Comparison of ENCODE assay signal across 6 cellular contexts in genomic region chr6:169702640-169703246, GRCh38. TPM values are rescaled to one million over a fixed set of nuclear protein-coding genes. Genes with fewer than 3 reads are reported as not detected.
DNase-seq lines count a peak whose midpoint lies in the region; TF ChIP-seq lines count a peak whose summit lies in the region.

No MANE protein-coding gene starts in this region.

- DNase-seq in NCI-H345 (lab: John Stamatoyannopoulos, UW) (peak; percentile 47), NCI-H345 treated with DMSO at 0.1 percent for 48 hours (lab: John Stamatoyannopoulos, UW; ENCODE audit: unreplicated experiment) (no peak), mesothelial cell of epicardium (ENCODE audit: low spot score in 2 of 2, unreplicated experiment in 2 of 2) (no peak), GOT3 (lab: John Stamatoyannopoulos, UW) (no peak)

- H3K9me3 Mint-ChIP-seq in activated naive CD4-positive, alpha-beta T cell treated with anti-CD3 and anti-CD28 coated beads, Interleukin-2, amount 50 U/mL, for 24 hours, result no peaks in the 10 kb centered on the region
- no peaks in the 10 kb centered on the region for H3K9me3 Mint-ChIP-seq in mesothelial cell of epicardium

- TF ChIP-seq EP300 in Ishikawa (IDR thresholded peaks at IDR 0.05; ENCODE audit: borderline replicate concordance), result no peak

- TF ChIP-seq RAD21 in Ishikawa (IDR thresholded peaks at IDR 0.05; ENCODE audit: low read depth), result no peak

- H3K4me3 Mint-ChIP-seq in activated naive CD4-positive, alpha-beta T cell treated with anti-CD3 and anti-CD28 coated beads, Interleukin-2, amount 50 U/mL, for 24 hours, result peak overlapping the region; percentile 92
- peak overlapping the region; percentile 79 for H3K4me3 Mint-ChIP-seq in mesothelial cell of epicardium

- TF ChIP-seq CTCF in mesothelial cell of epicardium (IDR thresholded peaks at IDR 0.05; ENCODE audit: unreplicated experiment), result no peak

- no peaks in the 10 kb centered on the region for H3K27me3 Mint-ChIP-seq in activated naive CD4-positive, alpha-beta T cell treated with anti-CD3 and anti-CD28 coated beads, Interleukin-2, amount 50 U/mL, for 24 hours
- no peaks in the 10 kb centered on the region for H3K27me3 Mint-ChIP-seq in mesothelial cell of epicardium (ENCODE audit: low read depth)

- H3K4me1 Mint-ChIP-seq in activated naive CD4-positive, alpha-beta T cell treated with anti-CD3 and anti-CD28 coated beads, Interleukin-2, amount 50 U/mL, for 24 hours, result peaks cover 59% of the 10 kb centered on the region
- peaks cover 37% of the 10 kb centered on the region for H3K4me1 Mint-ChIP-seq in mesothelial cell of epicardium

- peak overlapping the region; percentile 88 for H3K27ac Mint-ChIP-seq in activated naive CD4-positive, alpha-beta T cell treated with anti-CD3 and anti-CD28 coated beads, Interleukin-2, amount 50 U/mL, for 24 hours
- peak overlapping the region; percentile 81 for H3K27ac Mint-ChIP-seq in mesothelial cell of epicardium

- H3K36me3 Mint-ChIP-seq in activated naive CD4-positive, alpha-beta T cell treated with anti-CD3 and anti-CD28 coated beads, Interleukin-2, amount 50 U/mL, for 24 hours, result peaks cover 13% of the 10 kb centered on the region
- peaks cover 8% of the 10 kb centered on the region for H3K36me3 Mint-ChIP-seq in mesothelial cell of epicardium

TF ChIP-seq in Ishikawa, 13 proteins besides CTCF, POLR2A, EP300 and RAD21:
- peak; percentile 69; the same call in 1 of the 2 replicates for TF ChIP-seq MAX (IDR thresholded peaks at IDR 0.05)
- no peak for TF ChIP-seq EGR1 (IDR thresholded peaks at IDR 0.05)
- no peak for TF ChIP-seq REST (IDR thresholded peaks at IDR 0.05; ENCODE audit: low read depth)
- no peak for TF ChIP-seq FOXM1 (IDR thresholded peaks at IDR 0.05; ENCODE audit: borderline replicate concordance, low read depth)

RNA-seq across cellular contexts. Expression of gene C6orf120, which starts 0.8 kb away (rescaled TPM):
- 35.5 to 36.6 TPM (median 35.8 TPM) in 3 replicates for total RNA-seq in mesothelial cell of epicardium

RNA-seq across cellular contexts. Expression of gene WDR27, which starts 0.9 kb away (rescaled TPM):
- 114 to 128 TPM (median 116 TPM) in 3 replicates for total RNA-seq in mesothelial cell of epicardium

RNA-seq across cellular contexts. Expression of gene PHF10, which starts 21.6 kb away (rescaled TPM):
- total RNA-seq in mesothelial cell of epicardium, result 74.0 to 76.9 TPM (median 75.9 TPM) in 3 replicates

RNA-seq across cellular contexts. Expression of gene DYNLT2, which starts 48.6 kb away (rescaled TPM):
- total RNA-seq in mesothelial cell of epicardium, result 1.7 to 2.7 TPM (median 2.4 TPM) in 3 replicates

RNA-seq across cellular contexts. Expression of gene ERMARD, which starts 48.7 kb away (rescaled TPM):
- 44.1 to 46.7 TPM (median 45.6 TPM) in 3 replicates for total RNA-seq in mesothelial cell of epicardium
